In genomic region chr1:108560143-108560429, GRCh38 we compare ENCODE assay signal across 8 cellular contexts. TPM values are rescaled to one million over a fixed set of nuclear protein-coding genes. Genes with fewer than 3 reads are reported as not detected.
DNase-seq lines count a peak whose midpoint lies in the region; ATAC-seq, FAIRE-seq and TF ChIP-seq lines count a peak whose summit lies in the region.

No MANE protein-coding gene starts in this region.

- DNase-seq in HuH-7 (ENCODE audit: low spot score), result peak; percentile 34
- no peak for DNase-seq in bronchial epithelial cell (ENCODE audit: low read depth)
- DNase-seq in NCI-H524 (lab: John Stamatoyannopoulos, UW), result no peak
- DNase-seq in SK-N-DZ (ENCODE audit: low spot score), result no peak

- H3K4me3 ChIP-seq in bronchial epithelial cell (ENCODE audit: low read depth, low read length), result peak overlapping the region; percentile 36
- H3K4me3 ChIP-seq in mononuclear cell (ENCODE audit: low read length), result peak overlapping the region; percentile 68

- H3K27me3 ChIP-seq in bronchial epithelial cell (ENCODE audit: control insufficient read depth, insufficient read depth, low read length) (no peaks in the 10 kb centered on the region), mononuclear cell (ENCODE audit: insufficient read depth, low read length) (no peaks in the 10 kb centered on the region)

- peak overlapping the region; percentile 52 for H3K27ac ChIP-seq in C4-2B

- TF ChIP-seq CTCF in C4-2B (conservative IDR thresholded peaks at IDR 0.05), result peak; percentile 48
- TF ChIP-seq CTCF in bronchial epithelial cell (IDR thresholded peaks at IDR 0.05; ENCODE audit: insufficient read depth, low read length, severe bottlenecking), result no peak

- H3K36me3 ChIP-seq in bronchial epithelial cell (ENCODE audit: control insufficient read depth, insufficient read depth, low read length), result no peaks in the 10 kb centered on the region

- peaks cover 67% of the 10 kb centered on the region for H3K4me1 ChIP-seq in mononuclear cell (ENCODE audit: insufficient read depth, low read length)

- peak; percentile 18 for ATAC-seq in GM21447 (IDR thresholded peaks at IDR 0.05; ENCODE audit: unreplicated experiment)
- no peak for ATAC-seq in GM18517 (IDR thresholded peaks at IDR 0.05; ENCODE audit: unreplicated experiment)

- no peaks in the 10 kb centered on the region for H3K9me3 ChIP-seq in mononuclear cell (ENCODE audit: low read depth, low read length)

- no peak for FAIRE-seq in bronchial epithelial cell (lab: Jason Lieb, UNC)

RNA-seq across cellular contexts. Expression of gene EEIG2, which starts 0.2 kb away (rescaled TPM):
- total RNA-seq in bronchial epithelial cell (0.51 and 1.3 TPM in 2 replicates), mononuclear cell (22.9 TPM)
- 21.6 and 22.8 TPM in 2 replicates for polyA plus RNA-seq in SK-N-DZ (2014; cell fraction: cytosol; rRNA removed)
- polyA plus RNA-seq in SK-N-DZ (2014; cell fraction: nucleus; rRNA removed), result 14.4 and 21.0 TPM in 2 replicates

Comparison
In these comparisons a context has a peak if more than half of its experiments do, and no peak if none do; other contexts are left out.
1. RNA of gene EEIG2, which starts 0.2 kb away (total RNA-seq): 22.9 TPM in mononuclear cell (single experiment); 0.51 to 1.3 TPM in bronchial epithelial cell; every median in the first group is over 10 times any median in the second.